Comparison of ENCODE assay signal across 1 cellular context in the genomic region with DNA sequence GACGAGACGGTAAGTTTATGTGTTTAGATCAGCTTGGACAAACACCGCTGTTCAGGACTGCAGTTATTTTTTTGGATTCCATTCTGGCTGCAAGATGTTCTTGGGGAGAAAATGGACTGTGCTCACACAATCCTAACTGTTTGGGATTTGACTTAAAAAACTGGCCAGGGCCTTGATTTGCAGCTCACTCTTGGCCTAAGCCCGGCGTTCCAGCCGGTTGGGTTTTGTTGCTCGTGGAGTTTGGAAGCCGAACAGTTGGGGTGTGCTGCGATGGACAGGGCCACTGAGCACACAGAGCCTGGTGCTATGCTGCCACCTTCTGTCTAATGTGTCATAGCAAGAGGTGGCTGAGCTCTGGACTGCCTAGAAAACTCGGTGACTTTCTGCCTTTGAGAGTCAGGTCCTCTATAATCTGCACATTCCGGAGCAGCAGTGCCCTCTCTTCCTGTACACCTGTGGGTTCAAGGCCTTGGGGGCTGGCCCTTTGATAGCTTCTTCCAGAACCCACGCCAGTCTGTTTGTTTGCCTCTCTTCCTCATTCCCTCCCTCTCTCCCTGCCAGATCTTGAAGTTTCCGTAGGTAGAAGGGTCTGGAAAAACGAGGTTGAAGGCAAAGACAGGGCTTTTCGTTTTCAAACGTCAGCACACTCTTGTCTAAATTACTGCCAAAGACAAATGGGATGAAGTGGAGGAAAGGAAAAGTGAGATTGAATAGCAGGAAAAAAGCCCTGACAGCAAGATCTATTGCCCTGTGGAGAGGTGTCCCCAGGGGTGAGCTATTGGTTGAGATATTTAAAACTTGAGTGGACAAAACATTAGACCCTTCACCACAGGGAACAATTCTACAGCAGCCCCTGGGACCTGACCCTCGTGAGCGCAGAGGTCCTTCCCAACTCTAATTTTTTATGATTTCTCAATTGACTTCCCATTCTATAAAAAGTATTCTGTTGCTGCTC.
TF ChIP-seq lines count a peak whose summit lies in the region.

No MANE protein-coding gene starts in this region.

TF ChIP-seq in A549, 52 proteins besides CTCF, POLR2A, EP300 and RAD21 (continued from another document):
- no peak for TF ChIP-seq REST (IDR thresholded peaks at IDR 0.05)
- no peak for TF ChIP-seq EHF (CRISPR knock-in tag; IDR thresholded peaks at IDR 0.05)
- TF ChIP-seq RNF2 (IDR thresholded peaks at IDR 0.05; ENCODE audit: borderline replicate concordance, low read depth) = no peak
- TF ChIP-seq RFX5 (IDR thresholded peaks at IDR 0.05) = 0 out of 2 replicates have a peak, but pooled peaks have one; percentile 37
- no peak for TF ChIP-seq ESRRA (IDR thresholded peaks at IDR 0.05; ENCODE audit: borderline replicate concordance, low read length)
- no peak for TF ChIP-seq HDAC2 (IDR thresholded peaks at IDR 0.05)
